10 cellular contexts compared by ENCODE assay signal in genomic region chr1:115430717-115431116, GRCh38.
DNase-seq lines count a peak whose midpoint lies in the region; ATAC-seq and TF ChIP-seq lines count a peak whose summit lies in the region.
"Had no signal": no experiment of that assay in that cellular context is flagged by ENCODE, and none has a peak within 500 bp of the region (broad histone marks: within the 10 kb centered on the region; RNA-seq: fewer than 3 reads in every experiment).

No MANE protein-coding gene starts in this region.

- H3K4me2 ChIP-seq in osteoblast (ENCODE audit: insufficient read depth, low read length) = no peak overlapping the region
- H3K4me2 ChIP-seq: KMS-11 had no signal

- no peaks in the 10 kb centered on the region for H3K9me3 ChIP-seq in osteoblast (ENCODE audit: low read depth, low read length)

- H3K27ac ChIP-seq in osteoblast (ENCODE audit: low read depth, low read length) = peak overlapping the region; percentile 92
- H3K27ac ChIP-seq: KMS-11 had no signal

- DNase-seq in GM04503 (ENCODE audit: low read depth) = peak; percentile 96
- DNase-seq in NCI-H1436 (lab: John Stamatoyannopoulos, UW) = peak; percentile 24
- DNase-seq in choroid plexus epithelial cell (ENCODE audit: low read depth) = peak; percentile 90
- DNase-seq in osteoblast (ENCODE audit: insufficient read length, low spot score, missing footprints) = peak; percentile 80
- no peak for DNase-seq in stimulated activated CD4-positive, alpha-beta T cell treated with anti-CD3 and anti-CD28 coated beads, Interleukin-12 subunit alpha, Interleukin-12 subunit beta, amount 100 ng/mL, for 4 hours
- DNase-seq: naive B cell, T-helper 2 cell had no signal

- ATAC-seq in HG03097 (IDR thresholded peaks at IDR 0.05; ENCODE audit: low FRiP score, unreplicated experiment) (no peak), GM21381 (IDR thresholded peaks at IDR 0.05; ENCODE audit: unreplicated experiment) (no peak)

- no peaks in the 10 kb centered on the region for H3K79me2 ChIP-seq in osteoblast (ENCODE audit: insufficient read depth, low read length)

- H4K20me1 ChIP-seq in osteoblast (ENCODE audit: insufficient read depth, low read length) = no peaks in the 10 kb centered on the region

- H2AFZ ChIP-seq in osteoblast (ENCODE audit: low read length) = no peak overlapping the region

- H3K27me3 ChIP-seq in osteoblast (ENCODE audit: insufficient read depth, low read length) = no peaks in the 10 kb centered on the region

- no peak overlapping the region for H3K4me3 ChIP-seq in choroid plexus epithelial cell (ENCODE audit: low read depth, low read length)
- H3K4me3 ChIP-seq in osteoblast (ENCODE audit: insufficient read depth, low read length) = no peak overlapping the region

- H3K4me1 ChIP-seq in osteoblast (ENCODE audit: insufficient read depth, low read length) = peaks cover 50% of the 10 kb centered on the region

- H3K36me3 ChIP-seq in osteoblast (ENCODE audit: insufficient read depth, low read length) = no peaks in the 10 kb centered on the region

- TF ChIP-seq CTCF in choroid plexus epithelial cell (conservative IDR thresholded peaks at IDR 0.05; ENCODE audit: low read depth, low read length) (no peak), osteoblast (IDR thresholded peaks at IDR 0.05; ENCODE audit: extremely low read depth, low read depth, low read length) (no peak)
